In genomic region chr17:5221912-5222311, GRCh38 we compare ENCODE assay signal across 13 cellular contexts. TPM values are rescaled to one million over a fixed set of nuclear protein-coding genes. Genes with fewer than 3 reads are reported as not detected.
DNase-seq lines count a peak whose midpoint lies in the region; ATAC-seq and TF ChIP-seq lines count a peak whose summit lies in the region.
"Not testable (repeated sequence)": the region's sequence is repeated elsewhere in the genome, so short reads cannot be mapped to it uniquely, and the experiment has no call there.
"Had no signal": no experiment of that assay in that cellular context is flagged by ENCODE, and none has a peak within 500 bp of the region (broad histone marks: within the 10 kb centered on the region; RNA-seq: fewer than 3 reads in every experiment).

No MANE protein-coding gene starts in this region.

- intact Hi-C loops in posterior vena cava (cut with DNase I), result loop anchor here in 1 of 2 donors (10.0 kb wide), 1 partner anchor 873 kb away; no protein-coding TSS in a partner anchor
- intact Hi-C loops in stomach (cut with DNase I; ENCODE audit: low total_unique reads), result not testable (repeated sequence)

- POLR2A ChIA-PET in CD8-positive, alpha-beta memory T cell (lab: Charles Lee), result not testable (repeated sequence)

- H3K4me3 ChIP-seq in CD8-positive, alpha-beta memory T cell (ENCODE audit: low read length); OCI-LY1 (ENCODE audit: low read depth, low read length, poor library complexity, severe bottlenecking); stomach: not testable (repeated sequence)

- H3K27ac Mint-ChIP-seq in CD8-positive, alpha-beta memory T cell, result peak overlapping the region; percentile 47 to 97 (median 94)
- H3K27ac Mint-ChIP-seq in T-helper 17 cell (peak overlapping the region; percentile 19), memory B cell (peak overlapping the region; percentile 94)
- H3K27ac Mint-ChIP-seq in central memory CD8-positive, alpha-beta T cell (ENCODE audit: low read depth), result peak overlapping the region; percentile 90

- H3K4me3 Mint-ChIP-seq in CD8-positive, alpha-beta memory T cell, result peak overlapping the region; percentile 9 to 84 (median 76)
- not testable (repeated sequence) for H3K4me3 Mint-ChIP-seq in T-helper 17 cell
- H3K4me3 Mint-ChIP-seq in central memory CD8-positive, alpha-beta T cell, result peak overlapping the region; percentile 63
- H3K4me3 Mint-ChIP-seq in memory B cell, result peak overlapping the region; percentile 34

- not testable (repeated sequence) for TF ChIP-seq CTCF in OCI-LY1 (IDR thresholded peaks at IDR 0.05; ENCODE audit: low read length); stomach (IDR thresholded peaks at IDR 0.05)

- H3K9me3 Mint-ChIP-seq in CD8-positive, alpha-beta memory T cell; central memory CD8-positive, alpha-beta T cell; memory B cell: not testable (repeated sequence)

- H3K9me3 ChIP-seq in CD8-positive, alpha-beta memory T cell (ENCODE audit: low read length); OCI-LY1 (ENCODE audit: low read length); T-helper 17 cell (ENCODE audit: control insufficient read depth, low read length, poor library complexity, severe bottlenecking); stomach: not testable (repeated sequence)

- H3K36me3 ChIP-seq in CD8-positive, alpha-beta memory T cell (ENCODE audit: insufficient read depth, low read length); OCI-LY1 (ENCODE audit: insufficient read depth, low read length): not testable (repeated sequence)
- peaks cover 0 to 79% (median 32%) of the 10 kb centered on the region in 4 donors for H3K36me3 ChIP-seq in stomach

- not testable (repeated sequence) for H2AFZ ChIP-seq in OCI-LY1 (ENCODE audit: low read length)

- not testable (repeated sequence) for DNase-seq in CD8-positive, alpha-beta memory T cell; T-helper 17 cell; central memory CD8-positive, alpha-beta T cell (ENCODE audit: low spot score in 2 of 2); memory B cell (ENCODE audit: low spot score in 2 of 2); stomach
- peak; percentile 51 for DNase-seq in posterior vena cava (ENCODE audit: low spot score)

- peak overlapping the region; percentile 38 for H3K4me2 ChIP-seq in OCI-LY1 (ENCODE audit: low read length)

- not testable (repeated sequence) for H3F3A ChIP-seq in OCI-LY1 (ENCODE audit: insufficient read depth, low read length)

- not testable (repeated sequence) for H3K79me2 ChIP-seq in OCI-LY1 (ENCODE audit: insufficient read depth, low read length)

- TF ChIP-seq POLR2A in stomach (IDR thresholded peaks at IDR 0.05), result not testable (repeated sequence)

- not testable (repeated sequence) for ATAC-seq in T-helper 17 cell; central memory CD8-positive, alpha-beta T cell (replicated peaks; ENCODE audit: extremely low read depth, poor library complexity, severe bottlenecking); memory B cell (ENCODE audit: low read depth)

- not testable (repeated sequence) for H3K36me3 Mint-ChIP-seq in CD8-positive, alpha-beta memory T cell; T-helper 17 cell (ENCODE audit: low read depth)
- H3K36me3 Mint-ChIP-seq in central memory CD8-positive, alpha-beta T cell (ENCODE audit: insufficient read depth), result peaks cover 17% of the 10 kb centered on the region
- H3K36me3 Mint-ChIP-seq in memory B cell, result peaks cover 44% of the 10 kb centered on the region

- H3K9me2 ChIP-seq in OCI-LY1 (ENCODE audit: low read depth, low read length), result not testable (repeated sequence)

- H3K27me3 Mint-ChIP-seq in CD8-positive, alpha-beta memory T cell; T-helper 17 cell; central memory CD8-positive, alpha-beta T cell; memory B cell: not testable (repeated sequence)

- H4K20me1 ChIP-seq in OCI-LY1 (ENCODE audit: insufficient read depth, low read length), result not testable (repeated sequence)

- 86 to 95% (median 94%) methylated on average over 11 to 12 of the region's 12 CpGs for WGBS in stomach, 5 donors

- peaks cover 26% of the 10 kb centered on the region for H3K4me1 ChIP-seq in CD8-positive, alpha-beta memory T cell (ENCODE audit: insufficient read depth, low read length)
- peaks cover 45% of the 10 kb centered on the region for H3K4me1 ChIP-seq in OCI-LY1 (ENCODE audit: insufficient read depth, low read length, severe bottlenecking)
- H3K4me1 ChIP-seq in stomach, result peaks cover 0 to 25% (median 0%) of the 10 kb centered on the region in 4 donors

- not testable (repeated sequence) for H3K27ac ChIP-seq in CD8-positive, alpha-beta memory T cell (ENCODE audit: low read depth, low read length)
- H3K27ac ChIP-seq in OCI-LY1 (ENCODE audit: low read depth, low read length, poor library complexity, severe bottlenecking) (peak overlapping the region; percentile 85), stomach (peak overlapping the region in 3 of 5 donors; percentile 31 to 39 (median 36))

- not testable (repeated sequence) for H3K9ac ChIP-seq in OCI-LY1 (ENCODE audit: low read length)

- TF ChIP-seq EP300 in stomach (IDR thresholded peaks at IDR 0.05), result not testable (repeated sequence)

- CTCF ChIA-PET in CD8-positive, alpha-beta memory T cell (lab: Charles Lee), result interaction anchor here (4.6 kb wide), 1 partner anchor 15 kb away, joined by 25 read pairs; no protein-coding TSS in a partner anchor

- not testable (repeated sequence) for H3K27me3 ChIP-seq in CD8-positive, alpha-beta memory T cell (ENCODE audit: insufficient read depth, low read length, poor library complexity, severe bottlenecking); OCI-LY1 (ENCODE audit: insufficient read depth, low read length); stomach

- H3K4me1 Mint-ChIP-seq in CD8-positive, alpha-beta memory T cell, result peaks cover 45 to 58% (median 55%) of the 10 kb centered on the region in 3 donors
- H3K4me1 Mint-ChIP-seq in T-helper 17 cell, result not testable (repeated sequence)
- peaks cover 48% of the 10 kb centered on the region for H3K4me1 Mint-ChIP-seq in central memory CD8-positive, alpha-beta T cell
- H3K4me1 Mint-ChIP-seq in memory B cell, result peaks cover 45% of the 10 kb centered on the region

RNA-seq across cellular contexts. Expression of gene SCIMP, which starts 12.7 kb away (rescaled TPM):
- under 1 TPM; 0.22 TPM for total RNA-seq in CD8-positive, alpha-beta memory T cell
- polyA plus RNA-seq in CD8-positive, alpha-beta memory T cell, result 0.81 TPM
- total RNA-seq in T-helper 17 cell, result 1 to 10 TPM in 1 of 2 donors, under 1 TPM in 1; 0.76 to 4.8 TPM
- 1 to 10 TPM; 4.5 to 7.3 TPM for total RNA-seq in posterior vena cava
- total RNA-seq in stomach, result 1 to 10 TPM in 1 of 5 donors, under 1 TPM in 1, not detected in 3; 0.72 to 1.1 TPM
- 1 to 10 TPM in 1 of 3 donors, under 1 TPM in 1, not detected in 1; 0.62 to 2.1 TPM for polyA plus RNA-seq in stomach
- total RNA-seq: H1, HT-29, IMR-90 had no signal
- polyA plus RNA-seq: A549, AG04450, BJ, H1, IMR-90 had no signal

RNA-seq across cellular contexts. Expression of gene ZNF594, which starts 30.2 kb away (rescaled TPM):
- 10 to 100 TPM; 11.7 to 14.9 TPM for total RNA-seq in CD8-positive, alpha-beta memory T cell
- polyA plus RNA-seq in CD8-positive, alpha-beta memory T cell, result 1.2 TPM
- 1 to 10 TPM; 3.9 to 5.5 TPM for total RNA-seq in T-helper 17 cell
- total RNA-seq in posterior vena cava, result 1 to 10 TPM; 5.7 to 6.8 TPM
- 10 to 100 TPM in 2 of 5 donors, 1 to 10 TPM in 3; 5.8 to 73.5 (median 10.0) TPM for total RNA-seq in stomach
- 1 to 10 TPM in 1 of 3 donors, under 1 TPM in 1, not detected in 1; 0.56 to 1.1 TPM for polyA plus RNA-seq in stomach

Comparison
In these comparisons a context has a peak if more than half of its experiments do, and no peak if none do; other contexts are left out.
1. H3K27ac Mint-ChIP-seq: peak in every context shown above with its lines; median percentile 94 in CD8-positive, alpha-beta memory T cell; 94 in memory B cell; 90 in central memory CD8-positive, alpha-beta T cell; 19 in T-helper 17 cell.